Comparison of ENCODE assay signal across 1 cellular context in the genomic region with DNA sequence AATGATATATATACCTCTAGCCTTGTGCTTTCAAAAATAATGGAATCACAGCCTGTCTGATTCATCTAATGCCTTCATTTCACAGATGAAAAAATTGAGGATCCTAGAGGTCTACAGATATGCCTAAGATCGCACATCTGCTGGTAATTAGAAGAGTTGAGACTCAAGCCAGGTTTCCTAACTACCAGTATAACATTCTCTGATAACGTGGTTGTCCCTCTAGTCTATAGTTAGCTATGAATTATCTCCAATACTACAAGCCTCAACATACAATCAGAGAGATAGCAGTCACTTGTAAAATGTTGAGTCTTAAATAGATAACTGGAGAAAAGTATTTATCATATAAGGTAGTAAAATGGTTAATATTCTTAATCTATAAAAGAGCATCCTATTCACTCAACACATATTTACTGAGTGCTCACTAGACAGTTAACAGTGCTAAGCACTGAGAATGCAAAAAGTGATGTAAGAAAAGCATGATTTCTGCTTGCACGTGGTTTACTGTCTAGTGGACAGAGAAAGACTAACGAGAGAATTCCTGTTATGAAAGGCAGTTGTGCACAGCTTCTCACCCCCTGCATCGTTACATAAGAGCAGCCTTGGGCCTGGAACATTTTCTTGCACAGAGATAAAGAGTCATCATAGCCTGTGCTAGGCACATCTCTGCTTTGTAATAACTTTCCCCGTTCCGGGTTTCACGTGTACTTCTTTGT.
TF ChIP-seq lines count a peak whose summit lies in the region.

No MANE protein-coding gene starts in this region.

TF ChIP-seq in K562, 482 proteins besides CTCF, POLR2A, EP300 and RAD21 (continues in another document):
- TF ChIP-seq, protein P1, sequence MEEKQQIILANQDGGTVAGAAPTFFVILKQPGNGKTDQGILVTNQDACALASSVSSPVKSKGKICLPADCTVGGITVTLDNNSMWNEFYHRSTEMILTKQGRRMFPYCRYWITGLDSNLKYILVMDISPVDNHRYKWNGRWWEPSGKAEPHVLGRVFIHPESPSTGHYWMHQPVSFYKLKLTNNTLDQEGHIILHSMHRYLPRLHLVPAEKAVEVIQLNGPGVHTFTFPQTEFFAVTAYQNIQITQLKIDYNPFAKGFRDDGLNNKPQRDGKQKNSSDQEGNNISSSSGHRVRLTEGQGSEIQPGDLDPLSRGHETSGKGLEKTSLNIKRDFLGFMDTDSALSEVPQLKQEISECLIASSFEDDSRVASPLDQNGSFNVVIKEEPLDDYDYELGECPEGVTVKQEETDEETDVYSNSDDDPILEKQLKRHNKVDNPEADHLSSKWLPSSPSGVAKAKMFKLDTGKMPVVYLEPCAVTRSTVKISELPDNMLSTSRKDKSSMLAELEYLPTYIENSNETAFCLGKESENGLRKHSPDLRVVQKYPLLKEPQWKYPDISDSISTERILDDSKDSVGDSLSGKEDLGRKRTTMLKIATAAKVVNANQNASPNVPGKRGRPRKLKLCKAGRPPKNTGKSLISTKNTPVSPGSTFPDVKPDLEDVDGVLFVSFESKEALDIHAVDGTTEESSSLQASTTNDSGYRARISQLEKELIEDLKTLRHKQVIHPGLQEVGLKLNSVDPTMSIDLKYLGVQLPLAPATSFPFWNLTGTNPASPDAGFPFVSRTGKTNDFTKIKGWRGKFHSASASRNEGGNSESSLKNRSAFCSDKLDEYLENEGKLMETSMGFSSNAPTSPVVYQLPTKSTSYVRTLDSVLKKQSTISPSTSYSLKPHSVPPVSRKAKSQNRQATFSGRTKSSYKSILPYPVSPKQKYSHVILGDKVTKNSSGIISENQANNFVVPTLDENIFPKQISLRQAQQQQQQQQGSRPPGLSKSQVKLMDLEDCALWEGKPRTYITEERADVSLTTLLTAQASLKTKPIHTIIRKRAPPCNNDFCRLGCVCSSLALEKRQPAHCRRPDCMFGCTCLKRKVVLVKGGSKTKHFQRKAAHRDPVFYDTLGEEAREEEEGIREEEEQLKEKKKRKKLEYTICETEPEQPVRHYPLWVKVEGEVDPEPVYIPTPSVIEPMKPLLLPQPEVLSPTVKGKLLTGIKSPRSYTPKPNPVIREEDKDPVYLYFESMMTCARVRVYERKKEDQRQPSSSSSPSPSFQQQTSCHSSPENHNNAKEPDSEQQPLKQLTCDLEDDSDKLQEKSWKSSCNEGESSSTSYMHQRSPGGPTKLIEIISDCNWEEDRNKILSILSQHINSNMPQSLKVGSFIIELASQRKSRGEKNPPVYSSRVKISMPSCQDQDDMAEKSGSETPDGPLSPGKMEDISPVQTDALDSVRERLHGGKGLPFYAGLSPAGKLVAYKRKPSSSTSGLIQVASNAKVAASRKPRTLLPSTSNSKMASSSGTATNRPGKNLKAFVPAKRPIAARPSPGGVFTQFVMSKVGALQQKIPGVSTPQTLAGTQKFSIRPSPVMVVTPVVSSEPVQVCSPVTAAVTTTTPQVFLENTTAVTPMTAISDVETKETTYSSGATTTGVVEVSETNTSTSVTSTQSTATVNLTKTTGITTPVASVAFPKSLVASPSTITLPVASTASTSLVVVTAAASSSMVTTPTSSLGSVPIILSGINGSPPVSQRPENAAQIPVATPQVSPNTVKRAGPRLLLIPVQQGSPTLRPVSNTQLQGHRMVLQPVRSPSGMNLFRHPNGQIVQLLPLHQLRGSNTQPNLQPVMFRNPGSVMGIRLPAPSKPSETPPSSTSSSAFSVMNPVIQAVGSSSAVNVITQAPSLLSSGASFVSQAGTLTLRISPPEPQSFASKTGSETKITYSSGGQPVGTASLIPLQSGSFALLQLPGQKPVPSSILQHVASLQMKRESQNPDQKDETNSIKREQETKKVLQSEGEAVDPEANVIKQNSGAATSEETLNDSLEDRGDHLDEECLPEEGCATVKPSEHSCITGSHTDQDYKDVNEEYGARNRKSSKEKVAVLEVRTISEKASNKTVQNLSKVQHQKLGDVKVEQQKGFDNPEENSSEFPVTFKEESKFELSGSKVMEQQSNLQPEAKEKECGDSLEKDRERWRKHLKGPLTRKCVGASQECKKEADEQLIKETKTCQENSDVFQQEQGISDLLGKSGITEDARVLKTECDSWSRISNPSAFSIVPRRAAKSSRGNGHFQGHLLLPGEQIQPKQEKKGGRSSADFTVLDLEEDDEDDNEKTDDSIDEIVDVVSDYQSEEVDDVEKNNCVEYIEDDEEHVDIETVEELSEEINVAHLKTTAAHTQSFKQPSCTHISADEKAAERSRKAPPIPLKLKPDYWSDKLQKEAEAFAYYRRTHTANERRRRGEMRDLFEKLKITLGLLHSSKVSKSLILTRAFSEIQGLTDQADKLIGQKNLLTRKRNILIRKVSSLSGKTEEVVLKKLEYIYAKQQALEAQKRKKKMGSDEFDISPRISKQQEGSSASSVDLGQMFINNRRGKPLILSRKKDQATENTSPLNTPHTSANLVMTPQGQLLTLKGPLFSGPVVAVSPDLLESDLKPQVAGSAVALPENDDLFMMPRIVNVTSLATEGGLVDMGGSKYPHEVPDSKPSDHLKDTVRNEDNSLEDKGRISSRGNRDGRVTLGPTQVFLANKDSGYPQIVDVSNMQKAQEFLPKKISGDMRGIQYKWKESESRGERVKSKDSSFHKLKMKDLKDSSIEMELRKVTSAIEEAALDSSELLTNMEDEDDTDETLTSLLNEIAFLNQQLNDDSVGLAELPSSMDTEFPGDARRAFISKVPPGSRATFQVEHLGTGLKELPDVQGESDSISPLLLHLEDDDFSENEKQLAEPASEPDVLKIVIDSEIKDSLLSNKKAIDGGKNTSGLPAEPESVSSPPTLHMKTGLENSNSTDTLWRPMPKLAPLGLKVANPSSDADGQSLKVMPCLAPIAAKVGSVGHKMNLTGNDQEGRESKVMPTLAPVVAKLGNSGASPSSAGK (IDR thresholded peaks at IDR 0.05), result peak; percentile 47
- TF ChIP-seq MYC (IDR thresholded peaks at IDR 0.05; ENCODE audit: low read depth, low read length), result peak; percentile 28; the same call in 1 of the 2 replicates
- no peak for TF ChIP-seq MYC (CRISPR knock-in tag; IDR thresholded peaks at IDR 0.05; ENCODE audit: borderline replicate concordance, low read depth)
- no peak for TF ChIP-seq ADNP (tag; IDR thresholded peaks at IDR 0.05)
- TF ChIP-seq MIER1 (IDR thresholded peaks at IDR 0.05; ENCODE audit: low read depth), result no peak
- no peak for TF ChIP-seq SAFB2 (IDR thresholded peaks at IDR 0.05; ENCODE audit: borderline replicate concordance, low read depth, low read length, severe bottlenecking)
- TF ChIP-seq SRSF7 (optimal IDR thresholded peaks at IDR 0.05; ENCODE audit: low read depth, low read length), result no peak
- TF ChIP-seq ZNF239 (CRISPR knock-in tag; IDR thresholded peaks at IDR 0.05), result no peak
- TF ChIP-seq, protein P2, sequence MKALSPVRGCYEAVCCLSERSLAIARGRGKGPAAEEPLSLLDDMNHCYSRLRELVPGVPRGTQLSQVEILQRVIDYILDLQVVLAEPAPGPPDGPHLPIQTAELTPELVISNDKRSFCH (CRISPR knock-in tag; IDR thresholded peaks at IDR 0.05), result no peak
- TF ChIP-seq, protein P2 (tag; IDR thresholded peaks at IDR 0.05), result no peak
- no peak for TF ChIP-seq CSDE1 (IDR thresholded peaks at IDR 0.05)
- TF ChIP-seq GABPB1 (CRISPR knock-in tag; IDR thresholded peaks at IDR 0.05), result no peak
- TF ChIP-seq ELF1 (tag; IDR thresholded peaks at IDR 0.05), result no peak
- TF ChIP-seq BDP1 (IDR thresholded peaks at IDR 0.05; ENCODE audit: insufficient read depth, insufficient read length), result no peak
- TF ChIP-seq, protein P3, sequence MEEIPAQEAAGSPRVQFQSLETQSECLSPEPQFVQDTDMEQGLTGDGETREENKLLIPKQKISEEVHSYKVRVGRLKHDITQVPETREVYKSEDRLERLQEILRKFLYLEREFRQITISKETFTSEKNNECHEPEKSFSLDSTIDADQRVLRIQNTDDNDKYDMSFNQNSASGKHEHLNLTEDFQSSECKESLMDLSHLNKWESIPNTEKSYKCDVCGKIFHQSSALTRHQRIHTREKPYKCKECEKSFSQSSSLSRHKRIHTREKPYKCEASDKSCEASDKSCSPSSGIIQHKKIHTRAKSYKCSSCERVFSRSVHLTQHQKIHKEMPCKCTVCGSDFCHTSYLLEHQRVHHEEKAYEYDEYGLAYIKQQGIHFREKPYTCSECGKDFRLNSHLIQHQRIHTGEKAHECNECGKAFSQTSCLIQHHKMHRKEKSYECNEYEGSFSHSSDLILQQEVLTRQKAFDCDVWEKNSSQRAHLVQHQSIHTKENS (CRISPR knock-in tag; IDR thresholded peaks at IDR 0.05), result no peak
- 0 out of 4 replicates have a peak, but pooled peaks of 1 of the 2 experiments have one; percentile 12 for TF ChIP-seq RCOR1 (IDR thresholded peaks at IDR 0.05; ENCODE audit: borderline replicate concordance in 1 of 2, low read depth in 2 of 2, low read length in 2 of 2)
- TF ChIP-seq L3MBTL2 (IDR thresholded peaks at IDR 0.05), result peak; percentile 34; the same call in 1 of the 2 replicates
- no peak for TF ChIP-seq STAT5A (IDR thresholded peaks at IDR 0.05; ENCODE audit: borderline replicate concordance, low read length)
- TF ChIP-seq ZSCAN32 (CRISPR knock-in tag; IDR thresholded peaks at IDR 0.05), result no peak
- no peak for TF ChIP-seq IRF2 (CRISPR knock-in tag; IDR thresholded peaks at IDR 0.05)
- no peak for TF ChIP-seq ZNF79 (CRISPR knock-in tag; IDR thresholded peaks at IDR 0.05; ENCODE audit: low read depth)
- no peak for TF ChIP-seq MTA1 (IDR thresholded peaks at IDR 0.05; ENCODE audit: borderline replicate concordance)
- no peak for TF ChIP-seq DACH1 (IDR thresholded peaks at IDR 0.05; ENCODE audit: partially characterized antibody)
- no peak for TF ChIP-seq ZNF584 (CRISPR knock-in tag; IDR thresholded peaks at IDR 0.05; ENCODE audit: low read depth)
- no peak for TF ChIP-seq RBM34 (IDR thresholded peaks at IDR 0.05; ENCODE audit: borderline replicate concordance, insufficient read depth, low read length)
- TF ChIP-seq KLF6 (CRISPR knock-in tag; IDR thresholded peaks at IDR 0.05; ENCODE audit: borderline replicate concordance), result no peak
- no peak for TF ChIP-seq WHSC1 (IDR thresholded peaks at IDR 0.05; ENCODE audit: low read length)
- TF ChIP-seq HMG20B (CRISPR knock-in tag; IDR thresholded peaks at IDR 0.05), result no peak
- TF ChIP-seq, protein P4, sequence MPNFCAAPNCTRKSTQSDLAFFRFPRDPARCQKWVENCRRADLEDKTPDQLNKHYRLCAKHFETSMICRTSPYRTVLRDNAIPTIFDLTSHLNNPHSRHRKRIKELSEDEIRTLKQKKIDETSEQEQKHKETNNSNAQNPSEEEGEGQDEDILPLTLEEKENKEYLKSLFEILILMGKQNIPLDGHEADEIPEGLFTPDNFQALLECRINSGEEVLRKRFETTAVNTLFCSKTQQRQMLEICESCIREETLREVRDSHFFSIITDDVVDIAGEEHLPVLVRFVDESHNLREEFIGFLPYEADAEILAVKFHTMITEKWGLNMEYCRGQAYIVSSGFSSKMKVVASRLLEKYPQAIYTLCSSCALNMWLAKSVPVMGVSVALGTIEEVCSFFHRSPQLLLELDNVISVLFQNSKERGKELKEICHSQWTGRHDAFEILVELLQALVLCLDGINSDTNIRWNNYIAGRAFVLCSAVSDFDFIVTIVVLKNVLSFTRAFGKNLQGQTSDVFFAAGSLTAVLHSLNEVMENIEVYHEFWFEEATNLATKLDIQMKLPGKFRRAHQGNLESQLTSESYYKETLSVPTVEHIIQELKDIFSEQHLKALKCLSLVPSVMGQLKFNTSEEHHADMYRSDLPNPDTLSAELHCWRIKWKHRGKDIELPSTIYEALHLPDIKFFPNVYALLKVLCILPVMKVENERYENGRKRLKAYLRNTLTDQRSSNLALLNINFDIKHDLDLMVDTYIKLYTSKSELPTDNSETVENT (CRISPR knock-in tag; IDR thresholded peaks at IDR 0.05), result no peak
- no peak for TF ChIP-seq CEBPB (tag; IDR thresholded peaks at IDR 0.05)
- no peak for TF ChIP-seq MXI1 (IDR thresholded peaks at IDR 0.05; ENCODE audit: low read depth, low read length)
- TF ChIP-seq TFAM (CRISPR knock-in tag; conservative IDR thresholded peaks at IDR 0.05), result no peak
- no peak for TF ChIP-seq GATAD2B (IDR thresholded peaks at IDR 0.05; ENCODE audit: borderline replicate concordance)
- TF ChIP-seq ZNF551 (CRISPR knock-in tag; IDR thresholded peaks at IDR 0.05), result no peak
- TF ChIP-seq EP400 (IDR thresholded peaks at IDR 0.05), result peak; percentile 45; the same call in 1 of the 2 replicates
- TF ChIP-seq, protein P5, sequence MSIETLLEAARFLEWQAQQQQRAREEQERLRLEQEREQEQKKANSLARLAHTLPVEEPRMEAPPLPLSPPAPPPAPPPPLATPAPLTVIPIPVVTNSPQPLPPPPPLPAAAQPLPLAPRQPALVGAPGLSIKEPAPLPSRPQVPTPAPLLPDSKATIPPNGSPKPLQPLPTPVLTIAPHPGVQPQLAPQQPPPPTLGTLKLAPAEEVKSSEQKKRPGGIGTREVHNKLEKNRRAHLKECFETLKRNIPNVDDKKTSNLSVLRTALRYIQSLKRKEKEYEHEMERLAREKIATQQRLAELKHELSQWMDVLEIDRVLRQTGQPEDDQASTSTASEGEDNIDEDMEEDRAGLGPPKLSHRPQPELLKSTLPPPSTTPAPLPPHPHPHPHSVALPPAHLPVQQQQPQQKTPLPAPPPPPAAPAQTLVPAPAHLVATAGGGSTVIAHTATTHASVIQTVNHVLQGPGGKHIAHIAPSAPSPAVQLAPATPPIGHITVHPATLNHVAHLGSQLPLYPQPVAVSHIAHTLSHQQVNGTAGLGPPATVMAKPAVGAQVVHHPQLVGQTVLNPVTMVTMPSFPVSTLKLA (conservative IDR thresholded peaks at IDR 0.05), result 0 out of 4 replicates have a peak, but pooled peaks of 1 of the 2 experiments have one; percentile 39
- TF ChIP-seq, protein P6, sequence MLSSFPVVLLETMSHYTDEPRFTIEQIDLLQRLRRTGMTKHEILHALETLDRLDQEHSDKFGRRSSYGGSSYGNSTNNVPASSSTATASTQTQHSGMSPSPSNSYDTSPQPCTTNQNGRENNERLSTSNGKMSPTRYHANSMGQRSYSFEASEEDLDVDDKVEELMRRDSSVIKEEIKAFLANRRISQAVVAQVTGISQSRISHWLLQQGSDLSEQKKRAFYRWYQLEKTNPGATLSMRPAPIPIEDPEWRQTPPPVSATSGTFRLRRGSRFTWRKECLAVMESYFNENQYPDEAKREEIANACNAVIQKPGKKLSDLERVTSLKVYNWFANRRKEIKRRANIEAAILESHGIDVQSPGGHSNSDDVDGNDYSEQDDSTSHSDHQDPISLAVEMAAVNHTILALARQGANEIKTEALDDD (IDR thresholded peaks at IDR 0.05), result peak; percentile 86
- TF ChIP-seq, protein P7, sequence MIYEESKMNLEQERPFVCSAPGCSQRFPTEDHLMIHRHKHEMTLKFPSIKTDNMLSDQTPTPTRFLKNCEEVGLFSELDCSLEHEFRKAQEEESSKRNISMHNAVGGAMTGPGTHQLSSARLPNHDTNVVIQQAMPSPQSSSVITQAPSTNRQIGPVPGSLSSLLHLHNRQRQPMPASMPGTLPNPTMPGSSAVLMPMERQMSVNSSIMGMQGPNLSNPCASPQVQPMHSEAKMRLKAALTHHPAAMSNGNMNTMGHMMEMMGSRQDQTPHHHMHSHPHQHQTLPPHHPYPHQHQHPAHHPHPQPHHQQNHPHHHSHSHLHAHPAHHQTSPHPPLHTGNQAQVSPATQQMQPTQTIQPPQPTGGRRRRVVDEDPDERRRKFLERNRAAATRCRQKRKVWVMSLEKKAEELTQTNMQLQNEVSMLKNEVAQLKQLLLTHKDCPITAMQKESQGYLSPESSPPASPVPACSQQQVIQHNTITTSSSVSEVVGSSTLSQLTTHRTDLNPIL (CRISPR knock-in tag; IDR thresholded peaks at IDR 0.05), result no peak
- TF ChIP-seq RBFOX2 (IDR thresholded peaks at IDR 0.05; ENCODE audit: low read depth, low read length), result no peak
- TF ChIP-seq ZNF354B (CRISPR knock-in tag; IDR thresholded peaks at IDR 0.05), result no peak
- TF ChIP-seq HMG20A (CRISPR knock-in tag; conservative IDR thresholded peaks at IDR 0.05), result no peak
- TF ChIP-seq ZNF408 (CRISPR knock-in tag; IDR thresholded peaks at IDR 0.05; ENCODE audit: low read depth), result no peak
- no peak for TF ChIP-seq CBX2 (IDR thresholded peaks at IDR 0.05; ENCODE audit: insufficient read depth, low read length, poor library complexity, severe bottlenecking)
- TF ChIP-seq POLR3G (IDR thresholded peaks at IDR 0.05; ENCODE audit: extremely low read depth, insufficient read length, insufficient replicate concordance), result no peak
